Comparison of ENCODE assay signal across 8 cellular contexts in genomic region chr11:7251836-7252682, GRCh38. TPM values are rescaled to one million over a fixed set of nuclear protein-coding genes. Genes with fewer than 3 reads are reported as not detected.
A peak's percentile ranks its signal among the peaks of the same experiment; 100 is the strongest.
DNase-seq lines count a peak whose midpoint lies in the region; ATAC-seq and TF ChIP-seq lines count a peak whose summit lies in the region.

Gene SYT9 (plus strand): TSS chr11:7251904. CDS start chr11:7252187, 283 bp downstream.

- peaks cover 0 to 3% of the 10 kb centered on the region in 2 donors for H3K4me1 ChIP-seq in adrenal gland (replicated peaks in 1 of 2)
- no peaks in the 10 kb centered on the region for H3K4me1 ChIP-seq in right cardiac atrium (ENCODE audit: control insufficient read depth, insufficient read depth, low read length)

- DNase-seq in stimulated activated CD4-positive, alpha-beta T cell treated with anti-CD3 and anti-CD28 coated beads, Interleukin-12 subunit alpha, Interleukin-12 subunit beta, amount 100 ng/mL, for 4 hours = peak; percentile 17
- no peak for DNase-seq in stimulated activated CD4-positive, alpha-beta T cell treated with anti-CD3 and anti-CD28 coated beads, Interleukin-4, amount 100 ng/mL, for 24 hours
- peak; percentile 30 for DNase-seq in M059J (ENCODE audit: low read depth)
- DNase-seq in adrenal gland = peak; percentile 57 to 74 (median 69)
- peak; percentile 40 to 79 (median 71) for DNase-seq in right cardiac atrium
- DNase-seq in posterior vena cava (ENCODE audit: low spot score) = peak; percentile 81
- no peak for DNase-seq in effector CD8-positive, alpha-beta T cell (lab: John Stamatoyannopoulos, UW)

- peak; percentile 92 for ATAC-seq in right cardiac atrium
- ATAC-seq in HG03045 (IDR thresholded peaks at IDR 0.05; ENCODE audit: unreplicated experiment) = no peak

- H3K27ac ChIP-seq in adrenal gland (peak within 1 kb of the TSS in 2 of 5 donors; percentile 56 to 74), right cardiac atrium (ENCODE audit: low read length) (no peak within 1 kb of the TSS)

- WGBS in adrenal gland, 4 donors = 0 to 1% (median 0%) methylated on average over 2 to 84 of the region's 84 CpGs; no CpG with 5 or more reads in 1 of the 4 donors
- under 1% methylated on average over 84 of the region's 84 CpGs for WGBS in right cardiac atrium

- intact Hi-C loops in adrenal gland (cut with DNase I) = no loop called here
- intact Hi-C loops in right cardiac atrium (cut with DNase I) = no loop called here
- intact Hi-C loops in posterior vena cava (cut with DNase I) = no loop called here

- H3K36me3 ChIP-seq in adrenal gland (replicated peaks in 1 of 2) = no peaks in the 10 kb centered on the region

- peak within 1 kb of the TSS; percentile 34 to 68 (median 50) for H3K4me3 ChIP-seq in adrenal gland
- H3K4me3 ChIP-seq in right cardiac atrium (ENCODE audit: low read length) = peak within 1 kb of the TSS; percentile 30

- TF ChIP-seq POLR2A in adrenal gland (IDR thresholded peaks at IDR 0.05) = peak in 1 of 2 donors; percentile 27

- H3K27me3 ChIP-seq in adrenal gland (no peaks in the 10 kb centered on the region), right cardiac atrium (ENCODE audit: control insufficient read depth, insufficient read depth) (no peaks in the 10 kb centered on the region)

- TF ChIP-seq CTCF in adrenal gland (IDR thresholded peaks at IDR 0.05) = peak in 2 of 6 experiments; percentile 1 to 24

- H3K9me3 ChIP-seq in adrenal gland (replicated peaks in 1 of 3) (no peaks in the 10 kb centered on the region), right cardiac atrium (ENCODE audit: control insufficient read depth, low read length) (no peaks in the 10 kb centered on the region)

RNA-seq across cellular contexts. Expression of gene SYT9, which starts in this region (rescaled TPM):
- 0.59 and 0.81 TPM in 2 replicates for total RNA-seq in M059J (2014; rRNA removed; shearing (Covaris generic))
- total RNA-seq in adrenal gland (1 to 10 TPM; 3.5 to 7.1 (median 5.0) TPM), right cardiac atrium (under 1 TPM in 3 of 4 donors, not detected in 1; 0.06 to 0.11 (median 0.08) TPM), posterior vena cava (under 1 TPM in 1 of 2 donors, not detected in 1; 0.10 TPM)
- polyA plus RNA-seq in adrenal gland (1 to 10 TPM in 2 of 3 donors, under 1 TPM in 1; 0.94 to 7.3 (median 1.0) TPM), right cardiac atrium (0.07 TPM)

Comparison
In these comparisons a context has a peak if more than half of its experiments do, and no peak if none do; other contexts are left out.
1. DNase-seq: peak in stimulated activated CD4-positive, alpha-beta T cell treated with anti-CD3 and anti-CD28 coated beads, Interleukin-12 subunit alpha, Interleukin-12 subunit beta, amount 100 ng/mL, for 4 hours (single experiment) and adrenal gland (7 of 7); none in stimulated activated CD4-positive, alpha-beta T cell treated with anti-CD3 and anti-CD28 coated beads, Interleukin-4, amount 100 ng/mL, for 24 hours (single experiment) and effector CD8-positive, alpha-beta T cell (single experiment).
2. Peak in DNase-seq in M059J; RNA of the gene not detected or under 1 TPM.
3. Peak in DNase-seq, ATAC-seq and H3K4me3 ChIP-seq in right cardiac atrium; RNA of the gene not detected or under 1 TPM.
4. Peak in DNase-seq in posterior vena cava; RNA of the gene not detected or under 1 TPM.